ENCODE assay signal across 2 cellular contexts in genomic region chr4:153794001-153794400, GRCh38.
TF ChIP-seq lines count a peak whose summit lies in the region.

No MANE protein-coding gene starts in this region.

TF ChIP-seq in GM23338, 12 proteins besides CTCF, POLR2A, EP300 and RAD21:
- TF ChIP-seq POLR2AphosphoS5 (IDR thresholded peaks at IDR 0.05; ENCODE audit: low read depth) (no peak), CREB1 (CRISPR knock-in tag; IDR thresholded peaks at IDR 0.05; ENCODE audit: low read depth) (no peak), JUNB (IDR thresholded peaks at IDR 0.05; ENCODE audit: unreplicated experiment) (no peak), NANOG (IDR thresholded peaks at IDR 0.05; ENCODE audit: borderline replicate concordance) (no peak)

TF ChIP-seq in H1, 55 proteins besides CTCF, POLR2A, EP300 and RAD21 (continued from another document):
- no peak for TF ChIP-seq PHF8 (conservative IDR thresholded peaks at IDR 0.05; ENCODE audit: low read depth, low read length)
- no peak for TF ChIP-seq POLR2AphosphoS5 (IDR thresholded peaks at IDR 0.05; ENCODE audit: low read depth, low read length)
- no peak for TF ChIP-seq HDAC6 (IDR thresholded peaks at IDR 0.05; ENCODE audit: low read depth, low read length)
- TF ChIP-seq ZNF274 (IDR thresholded peaks at IDR 0.05; ENCODE audit: borderline replicate concordance, extremely low read depth, low read length): no peak
- TF ChIP-seq, protein P1, sequence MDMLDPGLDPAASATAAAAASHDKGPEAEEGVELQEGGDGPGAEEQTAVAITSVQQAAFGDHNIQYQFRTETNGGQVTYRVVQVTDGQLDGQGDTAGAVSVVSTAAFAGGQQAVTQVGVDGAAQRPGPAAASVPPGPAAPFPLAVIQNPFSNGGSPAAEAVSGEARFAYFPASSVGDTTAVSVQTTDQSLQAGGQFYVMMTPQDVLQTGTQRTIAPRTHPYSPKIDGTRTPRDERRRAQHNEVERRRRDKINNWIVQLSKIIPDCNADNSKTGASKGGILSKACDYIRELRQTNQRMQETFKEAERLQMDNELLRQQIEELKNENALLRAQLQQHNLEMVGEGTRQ (IDR thresholded peaks at IDR 0.05; ENCODE audit: low read length): no peak
